ENCODE assay signal across 8 cellular contexts in the genomic region with DNA sequence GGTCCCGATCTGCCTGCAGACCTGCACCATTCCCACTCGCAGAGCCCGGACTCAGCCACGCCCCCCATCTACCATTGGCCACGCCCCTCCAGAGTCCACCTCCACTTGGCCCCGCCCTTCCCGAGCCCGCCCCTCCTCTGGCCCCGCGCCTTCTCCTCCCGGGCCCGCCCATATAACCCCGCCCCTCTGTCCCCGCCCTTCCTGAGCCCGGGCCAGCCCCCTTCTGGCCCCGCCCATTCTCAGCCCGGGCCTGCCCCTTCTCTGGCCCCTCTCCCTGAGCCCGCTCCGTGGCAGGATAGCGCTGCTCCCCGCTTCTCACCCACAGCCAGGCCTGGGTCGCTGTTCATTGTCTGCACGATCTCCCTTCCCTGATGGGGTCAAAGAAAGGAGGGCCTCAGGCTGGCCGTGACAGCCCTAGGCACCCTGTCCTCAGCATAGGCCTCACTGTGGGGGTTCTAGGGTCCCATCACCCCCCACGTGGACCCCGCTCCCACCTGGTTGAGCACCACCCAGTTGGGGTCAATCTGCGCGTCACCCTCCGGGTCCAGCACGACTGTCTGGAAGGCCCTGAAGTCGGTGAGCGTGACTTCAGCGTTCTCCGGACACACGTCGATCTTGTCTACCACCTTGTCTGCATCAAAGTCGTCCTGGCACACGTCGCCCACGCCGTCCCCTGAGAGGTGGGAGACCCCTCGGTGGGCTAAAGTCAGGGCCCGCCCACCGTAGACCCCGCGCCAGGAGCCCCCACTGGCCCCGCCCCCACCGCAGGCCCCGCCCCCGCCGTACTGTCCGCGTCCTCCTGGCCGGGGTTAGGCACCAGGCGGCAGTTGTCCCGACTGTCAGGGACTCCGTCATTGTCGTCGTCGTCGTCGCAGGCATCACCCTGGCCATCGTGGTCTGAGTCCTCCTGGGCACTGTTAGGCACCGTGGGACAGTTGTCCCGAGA. TPM values are rescaled to one million over a fixed set of nuclear protein-coding genes. Genes with fewer than 3 reads are reported as not detected.
DNase-seq lines count a peak whose midpoint lies in the region; ATAC-seq and TF ChIP-seq lines count a peak whose summit lies in the region.
"Had no signal": no experiment of that assay in that cellular context is flagged by ENCODE, and none has a peak within 500 bp of the region (broad histone marks: within the 10 kb centered on the region; RNA-seq: fewer than 3 reads in every experiment).

No MANE protein-coding gene starts in this region.

- H4K20me1 ChIP-seq in GM23248 (ENCODE audit: insufficient read depth), result no peaks in the 10 kb centered on the region

- DNase-seq in GM23248 (peak; percentile 89), NCI-H69 (lab: John Stamatoyannopoulos, UW) (peak; percentile 75), endothelial cell (ENCODE audit: low spot score) (peak; percentile 73), neural crest cell (ENCODE audit: low read depth, low spot score) (peak; percentile 80), thoracic aorta (ENCODE audit: low spot score) (no peak)
- DNase-seq in activated CD8-positive, alpha-beta memory T cell treated with anti-CD3 and anti-CD28 coated beads, Interleukin-2, amount 10 ng/mL, durations not matched to agents 7 days and 5 days, result peak; percentile 78

- H3K36me3 ChIP-seq in GM23248 (ENCODE audit: low read depth) (no peaks in the 10 kb centered on the region), thoracic aorta (no peaks in the 10 kb centered on the region)

- no peak overlapping the region for H3K27ac Mint-ChIP-seq in activated CD8-positive, alpha-beta memory T cell treated with anti-CD3 and anti-CD28 coated beads, Interleukin-2, amount 10 ng/mL, durations not matched to agents 7 days and 5 days
- H3K27ac Mint-ChIP-seq in endothelial cell (ENCODE audit: unreplicated experiment), result no peak overlapping the region
- no peak overlapping the region for H3K27ac Mint-ChIP-seq in neural crest cell (ENCODE audit: unreplicated experiment)

- no peaks in the 10 kb centered on the region for H3K79me2 ChIP-seq in GM23248 (ENCODE audit: insufficient read depth)

- H2AFZ ChIP-seq in GM23248, result no peak overlapping the region

- TF ChIP-seq CTCF in endothelial cell (IDR thresholded peaks at IDR 0.05; ENCODE audit: unreplicated experiment) (no peak), neural crest cell (conservative IDR thresholded peaks at IDR 0.05) (no peak), thoracic aorta (IDR thresholded peaks at IDR 0.05) (no peak)

- H3K4me2 ChIP-seq in GM23248 (ENCODE audit: unreplicated experiment), result peak overlapping the region; percentile 35

- no peak overlapping the region for H3K4me3 Mint-ChIP-seq in activated CD8-positive, alpha-beta memory T cell treated with anti-CD3 and anti-CD28 coated beads, Interleukin-2, amount 10 ng/mL, durations not matched to agents 7 days and 5 days
- no peak overlapping the region for H3K4me3 Mint-ChIP-seq in endothelial cell (ENCODE audit: unreplicated experiment)
- peak overlapping the region; percentile 34 for H3K4me3 Mint-ChIP-seq in neural crest cell

- in situ Hi-C loops in GM23248 (cut with MboI), result no loop called here

- no peaks in the 10 kb centered on the region for H3K9me3 Mint-ChIP-seq in activated CD8-positive, alpha-beta memory T cell treated with anti-CD3 and anti-CD28 coated beads, Interleukin-2, amount 10 ng/mL, durations not matched to agents 7 days and 5 days (ENCODE audit: low read depth)
- H3K9me3 Mint-ChIP-seq in endothelial cell (ENCODE audit: unreplicated experiment) (no peaks in the 10 kb centered on the region), neural crest cell (no peaks in the 10 kb centered on the region)

- CTCF ChIA-PET in activated CD8-positive, alpha-beta memory T cell treated with anti-CD3 and anti-CD28 coated beads, Interleukin-2, amount 10 ng/mL, durations not matched to agents 7 days and 5 days (lab: Charles Lee), result no interaction called here

- H3F3A ChIP-seq in GM23248 (ENCODE audit: insufficient read depth), result no peaks in the 10 kb centered on the region

- H3K4me1 ChIP-seq in GM23248 (ENCODE audit: insufficient read depth) (no peaks in the 10 kb centered on the region), thoracic aorta (ENCODE audit: control insufficient read depth in 1 of 2, low read depth in 2 of 2) (peaks cover 14 to 34% of the 10 kb centered on the region in 2 donors)

- peaks cover 29% of the 10 kb centered on the region for H3K27me3 ChIP-seq in GM23248 (replicated peaks; ENCODE audit: insufficient read depth)
- H3K27me3 ChIP-seq in thoracic aorta (replicated peaks; ENCODE audit: insufficient read depth), result peaks cover 19% of the 10 kb centered on the region

- H3K4me1 Mint-ChIP-seq in activated CD8-positive, alpha-beta memory T cell treated with anti-CD3 and anti-CD28 coated beads, Interleukin-2, amount 10 ng/mL, durations not matched to agents 7 days and 5 days, result peaks cover 24% of the 10 kb centered on the region
- H3K4me1 Mint-ChIP-seq in endothelial cell (ENCODE audit: unreplicated experiment) (peaks cover 6% of the 10 kb centered on the region), neural crest cell (peaks cover 23% of the 10 kb centered on the region)

- no peak overlapping the region for H3K4me3 ChIP-seq in GM23248
- peak overlapping the region; percentile 37 for H3K4me3 ChIP-seq in thoracic aorta

- H3K9ac ChIP-seq in GM23248, result no peak overlapping the region

- peaks cover 5% of the 10 kb centered on the region for H3K36me3 Mint-ChIP-seq in activated CD8-positive, alpha-beta memory T cell treated with anti-CD3 and anti-CD28 coated beads, Interleukin-2, amount 10 ng/mL, durations not matched to agents 7 days and 5 days
- H3K36me3 Mint-ChIP-seq in endothelial cell (ENCODE audit: low read depth, unreplicated experiment) (no peaks in the 10 kb centered on the region), neural crest cell (ENCODE audit: low read depth) (no peaks in the 10 kb centered on the region)

- WGBS in GM23248 (ENCODE audit: low coverage in 1 of 2, low lambda C conversion rate in 2 of 2, missing lambda C conversion rate in 2 of 2), 2 experiments, result 7 to 13% methylated on average over 43 to 55 of the region's 65 CpGs

- peaks cover 47% of the 10 kb centered on the region for H3K27me3 Mint-ChIP-seq in activated CD8-positive, alpha-beta memory T cell treated with anti-CD3 and anti-CD28 coated beads, Interleukin-2, amount 10 ng/mL, durations not matched to agents 7 days and 5 days
- H3K27me3 Mint-ChIP-seq in endothelial cell (ENCODE audit: unreplicated experiment) (peaks cover 43% of the 10 kb centered on the region), neural crest cell (ENCODE audit: low read depth) (peaks cover 70% of the 10 kb centered on the region)

- H3K9me2 ChIP-seq in GM23248 (ENCODE audit: insufficient read depth), result no peaks in the 10 kb centered on the region

- H3K9me3 ChIP-seq in GM23248 (ENCODE audit: low read depth), result no peaks in the 10 kb centered on the region
- H3K9me3 ChIP-seq in thoracic aorta, result no peaks in the 10 kb centered on the region

- H3K27ac ChIP-seq in GM23248 (no peak overlapping the region), thoracic aorta (no peak overlapping the region)
- H3K27ac ChIP-seq: VCaP had no signal

- peak; percentile 76 for ATAC-seq in activated CD8-positive, alpha-beta memory T cell treated with anti-CD3 and anti-CD28 coated beads, Interleukin-2, amount 10 ng/mL, durations not matched to agents 7 days and 5 days
- ATAC-seq in thoracic aorta (ENCODE audit: insufficient number of reproducible peaks, low FRiP score, low read depth) (no peak), GM21381 (IDR thresholded peaks at IDR 0.05; ENCODE audit: unreplicated experiment) (no peak)

RNA-seq across cellular contexts. Expression of gene COMP, which starts 5.7 kb away (rescaled TPM):
- 93.8 and 96.6 TPM in 2 replicates for total RNA-seq in GM23248 (2014; rRNA removed; shearing (Covaris generic))
- polyA plus RNA-seq in GM23248 (2016; fragmentation: Nextera tagmentation; extraction: Ambion mirVana), result 252 and 257 TPM in 2 replicates
- not detected for total RNA-seq in activated CD8-positive, alpha-beta memory T cell treated with anti-CD3 and anti-CD28 coated beads, Interleukin-2, amount 10 ng/mL, durations not matched to agents 7 days and 5 days
- total RNA-seq in endothelial cell (ENCODE audit: unreplicated experiment) (not detected), neural crest cell (not detected in 2 replicates), thoracic aorta (10 to 100 TPM; 16.9 to 29.8 TPM)

RNA-seq across cellular contexts. Expression of gene UPF1, which starts 46.3 kb away (rescaled TPM):
- total RNA-seq in GM23248 (2014; rRNA removed; shearing (Covaris generic)), result 51.7 and 57.4 TPM in 2 replicates
- polyA plus RNA-seq in GM23248 (2016; fragmentation: Nextera tagmentation; extraction: Ambion mirVana), result 3.5 and 4.3 TPM in 2 replicates
- 10 to 100 TPM; 98.4 to 98.7 TPM for total RNA-seq in activated CD8-positive, alpha-beta memory T cell treated with anti-CD3 and anti-CD28 coated beads, Interleukin-2, amount 10 ng/mL, durations not matched to agents 7 days and 5 days
- total RNA-seq in endothelial cell (ENCODE audit: unreplicated experiment), result 69.8 TPM
- total RNA-seq in neural crest cell, result 73.1 and 76.5 TPM in 2 replicates
- total RNA-seq in thoracic aorta, result 10 to 100 TPM; 56.5 to 95.2 TPM

Comparison
In these comparisons a context has a peak if more than half of its experiments do, and no peak if none do; other contexts are left out.
1. RNA of gene COMP, which starts 5.7 kb away (total RNA-seq): 93.8 to 96.6 TPM in GM23248 and 16.9 to 29.8 TPM in thoracic aorta; not detected in neural crest cell, not detected in activated CD8-positive, alpha-beta memory T cell treated with anti-CD3 and anti-CD28 coated beads, Interleukin-2, amount 10 ng/mL, durations not matched to agents 7 days and 5 days and not detected in endothelial cell (single experiment); every median in the first group is over 10 times any median in the second.